ENCODE assay signal across 8 cellular contexts in the genomic region with DNA sequence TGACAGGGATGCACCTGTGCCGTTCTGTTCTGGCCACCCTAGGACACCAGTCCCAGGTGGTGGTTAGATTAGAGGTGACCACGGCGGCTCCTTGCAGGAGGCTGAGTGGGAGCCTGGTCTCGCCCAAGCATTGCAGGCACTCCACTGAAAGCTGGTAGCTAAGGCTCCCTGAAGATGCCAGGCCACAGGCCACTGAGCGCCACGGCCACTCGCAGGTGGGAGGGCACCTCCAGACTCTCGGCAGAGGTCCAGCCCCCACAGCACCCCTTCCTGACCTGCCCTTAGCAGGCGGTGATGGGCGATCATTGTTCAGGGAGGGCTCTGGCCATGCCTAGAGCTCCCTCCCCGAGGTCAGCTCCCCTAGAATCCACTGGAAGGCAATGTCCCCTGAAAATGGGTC.
"Had no signal": no experiment of that assay in that cellular context is flagged by ENCODE, and none has a peak within 500 bp of the region (broad histone marks: within the 10 kb centered on the region; RNA-seq: fewer than 3 reads in every experiment).

No MANE protein-coding gene starts in this region.

- FAIRE-seq: G401.6, GM12878, GM12891, GM12892, GM18507, GM19239 had no signal

- H3K4me3 ChIP-seq: GM12878 had no signal

- ATAC-seq: GM12878 had no signal

- DNase-seq: GDM1, GF-D8 had no signal
